ENCODE assay signal across 8 cellular contexts in the genomic region with DNA sequence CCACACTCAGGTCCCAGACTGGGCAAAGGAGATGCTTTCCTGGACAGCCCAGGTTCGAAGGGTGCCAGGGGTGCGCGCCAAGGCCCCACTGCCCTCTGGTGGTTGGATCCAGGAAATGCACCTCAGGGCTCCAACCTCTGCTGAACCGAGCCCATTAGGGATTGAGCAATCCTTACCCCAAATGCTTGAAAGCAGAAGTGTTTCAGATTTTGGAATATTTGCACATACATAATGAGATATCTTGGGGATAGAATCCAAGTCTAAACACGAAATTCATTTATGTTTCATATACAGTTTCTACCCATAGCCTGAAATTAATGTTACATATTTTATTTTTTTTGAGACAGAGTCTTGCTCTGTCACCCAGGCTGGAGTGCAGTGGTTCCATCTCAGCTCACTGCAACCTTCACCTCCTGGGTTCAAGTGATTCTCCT. TPM values are rescaled to one million over a fixed set of nuclear protein-coding genes. Genes with fewer than 3 reads are reported as not detected.
DNase-seq lines count a peak whose midpoint lies in the region; ATAC-seq and TF ChIP-seq lines count a peak whose summit lies in the region.

No MANE protein-coding gene starts in this region.

- H3K9ac ChIP-seq in OCI-LY1 (ENCODE audit: low read length): no peak overlapping the region

- peaks cover 12% of the 10 kb centered on the region; the same call in 1 of the 2 replicates for H3K36me3 ChIP-seq in OCI-LY1 (ENCODE audit: insufficient read depth, low read length)

- no peaks in the 10 kb centered on the region for H3K9me2 ChIP-seq in OCI-LY1 (ENCODE audit: low read depth, low read length)

- peaks cover 12% of the 10 kb centered on the region for H3K4me1 ChIP-seq in OCI-LY1 (ENCODE audit: insufficient read depth, low read length, severe bottlenecking)

- no peak overlapping the region for H3K4me3 ChIP-seq in OCI-LY1 (ENCODE audit: low read depth, low read length, poor library complexity, severe bottlenecking)

- H3K36me3 Mint-ChIP-seq in natural killer cell: no peaks in the 10 kb centered on the region

- no peaks in the 10 kb centered on the region for H3K79me2 ChIP-seq in OCI-LY1 (ENCODE audit: insufficient read depth, low read length)

- intact Hi-C loops in natural killer cell (cut with micrococcal nuclease): loop anchor here (1.0 kb wide), 1 partner anchor 53 kb away; no protein-coding TSS in a partner anchor

- no peaks in the 10 kb centered on the region for H3K27me3 ChIP-seq in OCI-LY1 (ENCODE audit: insufficient read depth, low read length)

- ATAC-seq in esophagus mucosa (peak; percentile 76), natural killer cell (peak; percentile 83 to 89 (median 86)), HG03439 (IDR thresholded peaks at IDR 0.05; ENCODE audit: unreplicated experiment) (no peak)

- H2AFZ ChIP-seq in OCI-LY1 (ENCODE audit: low read length): no peak overlapping the region

- H3F3A ChIP-seq in OCI-LY1 (ENCODE audit: insufficient read depth, low read length): no peaks in the 10 kb centered on the region

- TF ChIP-seq CTCF in OCI-LY1 (IDR thresholded peaks at IDR 0.05; ENCODE audit: low read length) (peak; percentile 96), natural killer cell (IDR thresholded peaks at IDR 0.05) (peak; percentile 93)

- DNase-seq in Caki2 (ENCODE audit: low read depth) (peak; percentile 46), HPDE6-E6E7 (ENCODE audit: extremely low spot score) (peak; percentile 86), natural killer cell (peak; percentile 66)
- peak; percentile 86 for DNase-seq in activated CD8-positive, alpha-beta memory T cell treated with anti-CD3 and anti-CD28 coated beads, Interleukin-2, amount 50 U/mL, for 48 hours
- peak; percentile 60 for DNase-seq in stimulated activated naive CD4-positive, alpha-beta T cell treated with Interleukin-2 at 50 U/mL for 16 hours (lab: John Stamatoyannopoulos, UW)

- H3K27ac Mint-ChIP-seq in natural killer cell: no peak overlapping the region

- no peak overlapping the region for H3K27ac ChIP-seq in OCI-LY1 (ENCODE audit: low read depth, low read length, poor library complexity, severe bottlenecking)

- no peak overlapping the region for H3K4me3 Mint-ChIP-seq in natural killer cell

- no peak overlapping the region for H3K4me2 ChIP-seq in OCI-LY1 (ENCODE audit: low read length)

- in situ Hi-C loops in Caki2 (cut with HindIII; ENCODE audit: low pct_unique_long_range_greater_than_20kb, low sequenced_read_pairs): no loop called here

- no peaks in the 10 kb centered on the region for H3K9me3 Mint-ChIP-seq in natural killer cell

- peaks cover 14 to 25% of the 10 kb centered on the region in 2 donors for H3K4me1 Mint-ChIP-seq in natural killer cell

- no peaks in the 10 kb centered on the region for H3K9me3 ChIP-seq in OCI-LY1 (ENCODE audit: low read length)

- no peaks in the 10 kb centered on the region for H4K20me1 ChIP-seq in OCI-LY1 (ENCODE audit: insufficient read depth, low read length)

- H3K27me3 Mint-ChIP-seq in natural killer cell (ENCODE audit: low read depth in 2 of 2): no peaks in the 10 kb centered on the region

RNA-seq across cellular contexts. Expression of gene SLC9A1, which starts 57.4 kb away (rescaled TPM):
- 2.9 and 4.3 TPM in 2 replicates for total RNA-seq in Caki2 (2014; rRNA removed; shearing (Covaris generic); ENCODE audit: low replicate concordance)
- total RNA-seq in esophagus mucosa: 27.3 TPM
- total RNA-seq in natural killer cell: 10 to 100 TPM; 26.5 to 37.4 (median 29.4) TPM
